In the genomic region with DNA sequence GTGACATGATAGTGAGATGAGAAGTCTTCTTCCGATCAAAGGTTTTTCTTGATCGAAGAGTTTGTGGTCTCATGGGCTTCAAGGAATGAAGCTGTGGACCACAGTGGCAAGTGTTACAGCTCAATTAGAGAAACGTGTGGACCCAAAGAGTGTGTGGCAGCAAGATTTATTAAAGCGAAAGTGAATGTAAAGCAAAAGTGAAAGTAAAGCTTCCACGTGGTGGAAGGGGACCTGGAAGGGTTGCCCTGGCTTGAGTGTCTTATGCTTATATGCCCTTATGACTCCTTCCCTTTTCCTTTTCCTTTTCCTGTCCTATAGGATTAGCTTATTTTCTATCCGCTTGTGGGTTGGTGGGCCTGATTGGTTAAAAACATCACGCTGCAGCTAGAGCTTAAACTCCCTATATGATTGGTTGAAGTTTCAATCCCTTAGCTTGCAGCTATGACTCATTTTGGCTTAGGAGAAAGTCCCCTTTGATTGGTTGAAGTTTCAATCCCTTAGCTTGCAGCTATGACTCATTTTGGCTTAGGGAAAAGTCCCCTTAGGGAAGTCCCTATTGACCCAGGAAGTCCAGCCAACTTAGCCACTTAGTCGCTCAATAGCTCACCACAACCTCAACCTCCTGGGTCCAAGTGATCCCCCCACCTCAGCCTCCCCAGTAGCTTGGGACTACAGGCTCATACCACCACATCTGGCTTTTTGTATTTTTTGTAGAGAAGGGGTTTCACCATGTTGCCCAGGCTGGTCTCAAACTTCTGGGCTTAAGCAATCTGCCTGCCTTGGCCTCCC, we compare ENCODE assay signal across 9 cellular contexts. TPM values are rescaled to one million over a fixed set of nuclear protein-coding genes. Genes with fewer than 3 reads are reported as not detected.
A peak's percentile ranks its signal among the peaks of the same experiment; 100 is the strongest.
DNase-seq lines count a peak whose midpoint lies in the region; FAIRE-seq and TF ChIP-seq lines count a peak whose summit lies in the region.
"Had no signal": no experiment of that assay in that cellular context is flagged by ENCODE, and none has a peak within 500 bp of the region (broad histone marks: within the 10 kb centered on the region; RNA-seq: fewer than 3 reads in every experiment).

No MANE protein-coding gene starts in this region.

- peak; percentile 8 to 15 for DNase-seq in activated CD4-positive, alpha-beta T cell treated with anti-CD3 and anti-CD28 coated beads for 24 hours (ENCODE audit: low read depth in 2 of 2)
- DNase-seq in activated CD4-positive, alpha-beta T cell treated with anti-CD3 and anti-CD28 coated beads for 1 hour, result no peak
- peak; percentile 36 for DNase-seq in HS-5 (ENCODE audit: low read depth)
- DNase-seq in activated CD4-positive, alpha-beta T cell treated with anti-CD3 and anti-CD28 coated beads for 48 hours, result peak; percentile 56
- peak; percentile 8 for DNase-seq in fibroblast of pulmonary artery (ENCODE audit: low read depth)
- DNase-seq in stimulated activated CD8-positive, alpha-beta memory T cell treated with anti-CD3 and anti-CD28 coated beads, Interleukin-7, amount 100 ng/mL, for 4 hours (ENCODE audit: low read depth in 2 of 2), result peak; percentile 5 to 28
- DNase-seq in activated gamma-delta T cell (lab: John Stamatoyannopoulos, UW), result no peak
- DNase-seq in frontal cortex (ENCODE audit: low spot score in 2 of 2), result no peak

- H3K4me3 ChIP-seq in fibroblast of pulmonary artery (replicated peaks; ENCODE audit: low read depth, low read length), result no peak overlapping the region
- H3K4me3 ChIP-seq: cardiac muscle cell had no signal

- no peak for FAIRE-seq in frontal cortex (lab: Jason Lieb, UNC)

- no peak for TF ChIP-seq CTCF in fibroblast of pulmonary artery (IDR thresholded peaks at IDR 0.05; ENCODE audit: low read length, missing control alignments)

RNA-seq across cellular contexts. Expression of a gene that starts 34.7 kb away (rescaled TPM):
- 25.3 TPM for total RNA-seq in frontal cortex

Comparison
In these comparisons a context has a peak if more than half of its experiments do, and no peak if none do; other contexts are left out.
1. DNase-seq: peak in activated CD4-positive, alpha-beta T cell treated with anti-CD3 and anti-CD28 coated beads for 24 hours (2 of 2), HS-5 (single experiment), activated CD4-positive, alpha-beta T cell treated with anti-CD3 and anti-CD28 coated beads for 48 hours (single experiment), fibroblast of pulmonary artery (single experiment) and stimulated activated CD8-positive, alpha-beta memory T cell treated with anti-CD3 and anti-CD28 coated beads, Interleukin-7, amount 100 ng/mL, for 4 hours (2 of 2); none in activated CD4-positive, alpha-beta T cell treated with anti-CD3 and anti-CD28 coated beads for 1 hour (single experiment), activated gamma-delta T cell (single experiment) and frontal cortex (0 of 2).